9 cellular contexts compared by ENCODE assay signal in the genomic region with DNA sequence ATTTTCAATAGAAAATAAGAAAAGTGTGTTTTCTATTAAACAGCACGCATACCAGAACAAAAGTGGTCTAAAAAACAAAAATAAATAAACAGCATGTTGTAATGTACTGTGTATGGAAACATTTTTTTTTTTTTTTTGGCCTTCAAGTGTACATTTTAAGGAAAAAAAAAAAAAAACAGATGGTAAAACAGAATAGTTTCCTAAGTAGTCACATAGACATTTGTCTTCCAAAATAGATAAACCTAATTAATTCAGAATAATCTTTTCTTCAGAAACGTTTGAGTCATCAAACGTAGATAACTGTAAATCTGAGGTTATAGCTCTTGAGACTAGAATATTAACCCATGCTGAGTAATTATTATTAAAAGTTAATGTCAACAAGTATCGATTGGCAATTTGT. TPM values are rescaled to one million over a fixed set of nuclear protein-coding genes. Genes with fewer than 3 reads are reported as not detected.
DNase-seq lines count a peak whose midpoint lies in the region; ATAC-seq and TF ChIP-seq lines count a peak whose summit lies in the region.
"Had no signal": no experiment of that assay in that cellular context is flagged by ENCODE, and none has a peak within 500 bp of the region (broad histone marks: within the 10 kb centered on the region; RNA-seq: fewer than 3 reads in every experiment).

No MANE protein-coding gene starts in this region.

- 34 to 45% (median 39%) methylated on average over 4 of the region's 4 CpGs for WGBS in heart left ventricle, 4 donors
- no CpG with 5 or more reads among the region's 4 CpGs for WGBS in mesodermal cell (ENCODE audit: insufficient coverage in 2 of 2), 2 experiments
- 20% methylated on average over 4 of the region's 4 CpGs for WGBS in urinary bladder

- H3K36me3 ChIP-seq in heart left ventricle (no peaks in the 10 kb centered on the region), mesodermal cell (ENCODE audit: control insufficient read depth, insufficient read depth, low read length) (no peaks in the 10 kb centered on the region), urinary bladder (ENCODE audit: insufficient read depth) (no peaks in the 10 kb centered on the region)

- H3K9me3 ChIP-seq in heart left ventricle: no peaks in the 10 kb centered on the region
- H3K9me3 ChIP-seq in mesodermal cell (ENCODE audit: control insufficient read depth, low read length): no peaks in the 10 kb centered on the region

- TF ChIP-seq POLR2A in heart left ventricle (IDR thresholded peaks at IDR 0.05): no peak

- in situ Hi-C loops in G401 (cut with HindIII; ENCODE audit: low sequenced_read_pairs): no loop called here

- DNase-seq in heart left ventricle (no peak), left ventricle myocardium superior (no peak), choroid plexus epithelial cell (ENCODE audit: low read depth) (peak; percentile 13), T1000 (lab: John Stamatoyannopoulos, UW) (no peak), G401 (ENCODE audit: low spot score) (no peak)

- H3K4me1 ChIP-seq in heart left ventricle: peaks cover 0 to 10% (median 0%) of the 10 kb centered on the region in 12 donors
- no peaks in the 10 kb centered on the region for H3K4me1 ChIP-seq in mesodermal cell (ENCODE audit: control insufficient read depth, insufficient read depth, low read length, poor library complexity, severe bottlenecking)
- no peaks in the 10 kb centered on the region for H3K4me1 ChIP-seq in urinary bladder (ENCODE audit: insufficient read depth)

- intact Hi-C loops in heart left ventricle (cut with DNase I) (no loop called here), left ventricle myocardium superior (cut with micrococcal nuclease) (no loop called here)

- no peak for ATAC-seq in heart left ventricle
- no peak for ATAC-seq in left ventricle myocardium superior
- no peak for ATAC-seq in GM19351 (IDR thresholded peaks at IDR 0.05; ENCODE audit: unreplicated experiment)
- ATAC-seq: HCT116 had no signal

- H3K27ac ChIP-seq in heart left ventricle (peak overlapping the region in 8 of 12 donors; percentile 38 to 76 (median 66)), mesodermal cell (ENCODE audit: low read depth, low read length, severe bottlenecking) (no peak overlapping the region), urinary bladder (ENCODE audit: low read depth) (no peak overlapping the region)

- no peak for TF ChIP-seq CTCF in heart left ventricle (IDR thresholded peaks at IDR 0.05)
- no peak for TF ChIP-seq CTCF in choroid plexus epithelial cell (conservative IDR thresholded peaks at IDR 0.05; ENCODE audit: low read depth, low read length)

- H3K4me3 ChIP-seq in heart left ventricle: peak overlapping the region in 10 of 12 donors; percentile 39 to 62 (median 57)
- peak overlapping the region; percentile 74 for H3K4me3 ChIP-seq in choroid plexus epithelial cell (ENCODE audit: low read depth, low read length)
- H3K4me3 ChIP-seq in mesodermal cell (ENCODE audit: extremely low read depth, insufficient read depth, low read length, poor library complexity, severe bottlenecking): peak overlapping the region; percentile 26
- H3K4me3 ChIP-seq in urinary bladder (ENCODE audit: low read depth, low read length): peak overlapping the region; percentile 44

- H3K27me3 ChIP-seq in heart left ventricle: peaks cover 0 to 27% (median 13%) of the 10 kb centered on the region in 9 donors

RNA-seq across cellular contexts. Expression of a gene that starts 0.4 kb away (rescaled TPM):
- total RNA-seq in heart left ventricle (under 1 TPM in 7 of 9 donors, not detected in 2; 0.28 to 0.83 (median 0.50) TPM), left ventricle myocardium superior (0.20 TPM), urinary bladder (5.9 TPM)
- polyA plus RNA-seq in heart left ventricle (under 1 TPM; 0.15 to 0.50 TPM), urinary bladder (3.7 TPM)
- polyA plus RNA-seq in mesodermal cell (2013, experiment 1 of 2): 1.4 TPM
- 1.1 TPM for polyA plus RNA-seq in mesodermal cell (2013, experiment 2 of 2)
- total RNA-seq in G401 (2014; rRNA removed; shearing (Covaris generic)): not detected in 2 replicates

Comparison
In these comparisons a context has a peak if more than half of its experiments do, and no peak if none do; other contexts are left out.
1. H3K27ac ChIP-seq: peak in heart left ventricle (8 of 12); none in mesodermal cell (single experiment) and urinary bladder (single experiment).
2. Peak in every context shown above with its lines, with median percentiles within 50 percentile points of each other: H3K4me3 ChIP-seq.